ENCODE assay signal across 10 cellular contexts in the genomic region with DNA sequence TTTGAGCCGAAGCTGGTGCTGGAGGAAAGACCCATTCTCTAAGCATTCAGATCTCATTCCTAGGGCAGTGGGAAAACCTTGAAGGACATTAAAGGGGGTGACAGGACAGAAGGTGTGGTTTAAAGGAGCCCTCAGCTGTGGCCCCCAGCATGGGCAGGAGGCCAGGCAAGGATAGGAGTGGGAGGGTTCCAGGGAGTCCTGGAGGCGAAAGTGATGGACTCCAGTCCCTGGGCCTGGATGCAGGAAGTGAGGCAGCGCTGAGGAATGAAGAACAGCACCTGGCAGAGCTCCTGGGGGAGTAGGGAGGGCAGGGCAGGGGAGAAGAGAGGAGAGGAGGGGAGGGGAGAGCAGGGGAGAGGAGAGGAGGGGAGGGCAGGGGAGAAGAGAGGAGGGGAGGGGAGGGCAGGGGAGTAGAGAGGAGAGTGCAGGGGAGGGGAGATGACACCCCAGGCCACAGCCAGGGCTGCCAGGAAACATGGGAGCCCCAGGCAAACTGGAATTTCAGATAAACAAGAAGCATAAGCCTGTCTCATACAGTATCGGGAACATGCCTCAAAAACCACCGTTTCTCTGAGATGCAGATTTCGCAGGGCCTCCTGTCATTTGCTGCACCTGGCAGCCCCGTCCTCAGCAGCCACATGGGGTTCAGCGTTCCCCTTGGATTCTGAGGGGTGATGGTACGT. TPM values are rescaled to one million over a fixed set of nuclear protein-coding genes. Genes with fewer than 3 reads are reported as not detected.
DNase-seq lines count a peak whose midpoint lies in the region; ATAC-seq, FAIRE-seq and TF ChIP-seq lines count a peak whose summit lies in the region.
"Had no signal": no experiment of that assay in that cellular context is flagged by ENCODE, and none has a peak within 500 bp of the region (broad histone marks: within the 10 kb centered on the region; RNA-seq: fewer than 3 reads in every experiment).

No MANE protein-coding gene starts in this region.

- TF ChIP-seq CTCF in D721Med (IDR thresholded peaks at IDR 0.05; ENCODE audit: insufficient read depth, missing control alignments), result no peak
- no peak for TF ChIP-seq CTCF in fibroblast of pulmonary artery (IDR thresholded peaks at IDR 0.05; ENCODE audit: low read length, missing control alignments)
- no peak for TF ChIP-seq CTCF in ovary (IDR thresholded peaks at IDR 0.05)
- no peak for TF ChIP-seq CTCF in A673 (conservative IDR thresholded peaks at IDR 0.05; ENCODE audit: low read depth, low read length)

- DNase-seq in D721Med (ENCODE audit: insufficient read length, low spot score) (peak; percentile 8), RPMI7951 (ENCODE audit: low read depth) (peak; percentile 77), fibroblast of pulmonary artery (ENCODE audit: low read depth) (peak; percentile 79), ovary (peak; percentile 49 to 67 (median 64)), DMS153 (lab: John Stamatoyannopoulos, UW) (no peak), A673 (ENCODE audit: low spot score) (no peak)
- no peak for DNase-seq in activated CD8-positive, alpha-beta memory T cell treated with anti-CD3 and anti-CD28 coated beads for 24 hours
- DNase-seq: stimulated activated CD4-positive, alpha-beta T cell treated with anti-CD3 and anti-CD28 coated beads, Interleukin-12 subunit alpha, Interleukin-12 subunit beta, amount 100 ng/mL, for 4 hours had no signal

- WGBS in ovary, 3 donors, result 46 to 59% (median 53%) methylated on average over 9 of the region's 9 CpGs

- no peak for FAIRE-seq in D721Med (lab: Jason Lieb, UNC)
- FAIRE-seq: TTC549 had no signal

- H3K4me3 ChIP-seq in fibroblast of pulmonary artery (replicated peaks; ENCODE audit: low read depth, low read length) (no peak overlapping the region), ovary (no peak overlapping the region), A673 (ENCODE audit: low read depth, low read length, poor library complexity, severe bottlenecking) (no peak overlapping the region)

- H3K27ac ChIP-seq in ovary, result peak overlapping the region; percentile 29 to 62
- H3K27ac ChIP-seq in A673 (ENCODE audit: low read depth, low read length, poor library complexity, severe bottlenecking), result no peak overlapping the region

- no TSS peak for BruUV-seq in A673 (replicated peaks; lab: Mats Ljungman, UMichigan)

- H3K36me3 ChIP-seq in ovary (no peaks in the 10 kb centered on the region), A673 (ENCODE audit: insufficient read depth, low read length, poor library complexity, severe bottlenecking) (no peaks in the 10 kb centered on the region)

- no peak for TF ChIP-seq EP300 in ovary (IDR thresholded peaks at IDR 0.05)

- TF ChIP-seq POLR2A in ovary (IDR thresholded peaks at IDR 0.05), result no peak

- CTCF ChIA-PET in A673 (lab: Charles Lee), result no interaction called here

- ATAC-seq in HG02798 (IDR thresholded peaks at IDR 0.05; ENCODE audit: poor library complexity, unreplicated experiment), result no peak

- POLR2A ChIA-PET in A673 (lab: Charles Lee; ENCODE audit: low non-redundant PET), result no interaction called here

- intact Hi-C loops in ovary (cut with DNase I), result loop anchor here in 2 of 4 donors (5.0 to 10.0 kb wide), 2 partner anchors 57 to 60 kb away; no protein-coding TSS in a partner anchor
- intact Hi-C loops in A673 (cut with micrococcal nuclease; ENCODE audit: unreplicated experiment), result no loop called here

- H3K4me1 ChIP-seq in ovary (ENCODE audit: insufficient read depth), result no peaks in the 10 kb centered on the region
- H3K4me1 ChIP-seq in A673 (ENCODE audit: insufficient read depth, low read length, poor library complexity, severe bottlenecking), result peaks cover 4% of the 10 kb centered on the region

- no peaks in the 10 kb centered on the region for H3K9me3 ChIP-seq in ovary
- no peaks in the 10 kb centered on the region for H3K9me3 ChIP-seq in A673 (ENCODE audit: low read depth, low read length, poor library complexity, severe bottlenecking)

- H3K27me3 ChIP-seq in ovary (no peaks in the 10 kb centered on the region), A673 (replicated peaks; ENCODE audit: insufficient read depth, low read depth, low read length, poor library complexity) (no peaks in the 10 kb centered on the region)

RNA-seq across cellular contexts. Expression of a gene that starts 5.7 kb away (rescaled TPM):
- total RNA-seq in RPMI7951 (2014; rRNA removed; shearing (Covaris generic)), result 6.2 and 18.6 TPM in 2 replicates
- total RNA-seq in ovary, result 10 to 100 TPM; 22.1 to 62.5 (median 33.6) TPM
- polyA plus RNA-seq in ovary, result 10 to 100 TPM in 1 of 2 donors, 1 to 10 TPM in 1; 1.8 to 17.3 TPM
- 22.0 and 24.8 TPM in 2 replicates for total RNA-seq in A673 (2021)

Comparison
In these comparisons a context has a peak if more than half of its experiments do, and no peak if none do; other contexts are left out.
1. DNase-seq: peak in D721Med (single experiment), RPMI7951 (single experiment), fibroblast of pulmonary artery (single experiment) and ovary (5 of 5); none in DMS153 (single experiment), A673 (single experiment) and activated CD8-positive, alpha-beta memory T cell treated with anti-CD3 and anti-CD28 coated beads for 24 hours (single experiment).